In the genomic region with DNA sequence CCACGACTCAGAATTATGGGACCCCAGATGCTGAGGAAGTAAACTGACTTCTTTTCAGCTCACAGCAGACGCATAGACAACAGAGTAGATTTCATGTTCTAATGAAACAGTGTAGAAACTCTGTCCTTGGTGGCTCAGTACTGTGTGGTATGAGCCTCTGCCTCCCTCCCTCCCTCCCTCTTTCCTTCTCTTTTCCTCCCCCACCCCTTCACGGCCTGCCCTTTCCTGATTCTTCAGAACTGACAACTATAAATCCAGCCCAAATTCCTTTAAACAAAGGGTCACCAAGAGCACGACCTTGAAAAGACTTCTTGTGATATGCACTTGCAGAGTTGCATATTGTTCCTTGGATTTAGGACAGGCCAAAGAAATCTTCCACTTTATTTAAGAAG, we compare ENCODE assay signal across 2 cellular contexts.
TF ChIP-seq lines count a peak whose summit lies in the region.

No MANE protein-coding gene starts in this region.

TF ChIP-seq in IMR-90, 13 proteins besides CTCF, POLR2A, EP300 and RAD21:
- no peak for TF ChIP-seq CHD1 (IDR thresholded peaks at IDR 0.05; ENCODE audit: low read depth, low read length)
- no peak for TF ChIP-seq CEBPB (IDR thresholded peaks at IDR 0.05; ENCODE audit: low read depth, low read length)
- no peak for TF ChIP-seq MXI1 (IDR thresholded peaks at IDR 0.05; ENCODE audit: borderline replicate concordance, low read depth, low read length)
- TF ChIP-seq RCOR1 (IDR thresholded peaks at IDR 0.05; ENCODE audit: insufficient replicate concordance, low read length), result no peak
- no peak for TF ChIP-seq MAZ (IDR thresholded peaks at IDR 0.05; ENCODE audit: borderline replicate concordance, low read depth, low read length)
- TF ChIP-seq RFX5 (IDR thresholded peaks at IDR 0.05; ENCODE audit: low read depth, low read length), result no peak
- TF ChIP-seq, protein P1, sequence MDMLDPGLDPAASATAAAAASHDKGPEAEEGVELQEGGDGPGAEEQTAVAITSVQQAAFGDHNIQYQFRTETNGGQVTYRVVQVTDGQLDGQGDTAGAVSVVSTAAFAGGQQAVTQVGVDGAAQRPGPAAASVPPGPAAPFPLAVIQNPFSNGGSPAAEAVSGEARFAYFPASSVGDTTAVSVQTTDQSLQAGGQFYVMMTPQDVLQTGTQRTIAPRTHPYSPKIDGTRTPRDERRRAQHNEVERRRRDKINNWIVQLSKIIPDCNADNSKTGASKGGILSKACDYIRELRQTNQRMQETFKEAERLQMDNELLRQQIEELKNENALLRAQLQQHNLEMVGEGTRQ (IDR thresholded peaks at IDR 0.05; ENCODE audit: low read depth, low read length), result no peak
- TF ChIP-seq, protein P2, sequence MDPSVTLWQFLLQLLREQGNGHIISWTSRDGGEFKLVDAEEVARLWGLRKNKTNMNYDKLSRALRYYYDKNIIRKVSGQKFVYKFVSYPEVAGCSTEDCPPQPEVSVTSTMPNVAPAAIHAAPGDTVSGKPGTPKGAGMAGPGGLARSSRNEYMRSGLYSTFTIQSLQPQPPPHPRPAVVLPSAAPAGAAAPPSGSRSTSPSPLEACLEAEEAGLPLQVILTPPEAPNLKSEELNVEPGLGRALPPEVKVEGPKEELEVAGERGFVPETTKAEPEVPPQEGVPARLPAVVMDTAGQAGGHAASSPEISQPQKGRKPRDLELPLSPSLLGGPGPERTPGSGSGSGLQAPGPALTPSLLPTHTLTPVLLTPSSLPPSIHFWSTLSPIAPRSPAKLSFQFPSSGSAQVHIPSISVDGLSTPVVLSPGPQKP (IDR thresholded peaks at IDR 0.05; ENCODE audit: borderline replicate concordance, low read depth, low read length), result no peak
- TF ChIP-seq FOS (IDR thresholded peaks at IDR 0.05; ENCODE audit: low read depth, low read length), result no peak
- no peak for TF ChIP-seq BHLHE40 (IDR thresholded peaks at IDR 0.05; ENCODE audit: low read depth, low read length)

TF ChIP-seq in H1, 55 proteins besides CTCF, POLR2A, EP300 and RAD21:
- TF ChIP-seq HDAC6 (IDR thresholded peaks at IDR 0.05; ENCODE audit: low read depth, low read length) (no peak), JUND (IDR thresholded peaks at IDR 0.05; ENCODE audit: low read length) (no peak), TBP (IDR thresholded peaks at IDR 0.05; ENCODE audit: low read depth, low read length) (no peak), GTF2F1 (IDR thresholded peaks at IDR 0.05; ENCODE audit: borderline replicate concordance, low read depth, low read length) (no peak), MAFK (IDR thresholded peaks at IDR 0.05; ENCODE audit: low read depth, low read length) (no peak), YY1 (IDR thresholded peaks at IDR 0.05; ENCODE audit: low read depth, low read length) (no peak), SP2 (IDR thresholded peaks at IDR 0.05; ENCODE audit: low read length) (no peak), EZH2 (IDR thresholded peaks at IDR 0.05; ENCODE audit: low read depth, low read length, severe bottlenecking) (no peak), SIX5 (IDR thresholded peaks at IDR 0.05; ENCODE audit: low read depth, low read length) (no peak), RNF2 (IDR thresholded peaks at IDR 0.05; ENCODE audit: borderline replicate concordance, low read depth, low read length, missing control alignments, poor library complexity, severe bottlenecking) (no peak)
